ENCODE assay signal across 16 cellular contexts in genomic region chrX:147737690-147738089, GRCh38.
A peak's percentile ranks its signal among the peaks of the same experiment; 100 is the strongest.
DNase-seq lines count a peak whose midpoint lies in the region; ATAC-seq, FAIRE-seq and TF ChIP-seq lines count a peak whose summit lies in the region.
"Had no signal": no experiment of that assay in that cellular context is flagged by ENCODE, and none has a peak within 500 bp of the region (broad histone marks: within the 10 kb centered on the region; RNA-seq: fewer than 3 reads in every experiment).

No MANE protein-coding gene starts in this region.

- H3K27ac Mint-ChIP-seq in activated CD4-positive, alpha-beta T cell treated with anti-CD3 and anti-CD28 coated beads, Interleukin-2, amount 10 ng/mL, durations not matched to agents 24 days and 14 days: peak overlapping the region; percentile 91
- H3K27ac Mint-ChIP-seq in astrocyte (ENCODE audit: unreplicated experiment): no peak overlapping the region

- TF ChIP-seq CTCF in DND-41 (IDR thresholded peaks at IDR 0.05; ENCODE audit: borderline replicate concordance, extremely low read depth, low read length, poor library complexity, severe bottlenecking) (no peak), astrocyte (IDR thresholded peaks at IDR 0.05; ENCODE audit: insufficient read depth, low read depth, low read length) (no peak)

- peak overlapping the region in 1 of 2 experiments; percentile 35; a peak in 2 of 4 replicates for H3K4me3 ChIP-seq in DND-41 (ENCODE audit: low read depth in 1 of 2, low read length in 2 of 2)
- no peak overlapping the region for H3K4me3 ChIP-seq in astrocyte (ENCODE audit: insufficient read depth, low read depth, low read length)
- H3K4me3 ChIP-seq: SJCRH30 had no signal

- H3K79me2 ChIP-seq in DND-41 (ENCODE audit: insufficient read depth, low read length) (no peaks in the 10 kb centered on the region), astrocyte (ENCODE audit: insufficient read depth, low read length) (no peaks in the 10 kb centered on the region)

- peak overlapping the region; percentile 57 for H3K4me3 Mint-ChIP-seq in activated CD4-positive, alpha-beta T cell treated with anti-CD3 and anti-CD28 coated beads, Interleukin-2, amount 10 ng/mL, durations not matched to agents 24 days and 14 days
- no peak overlapping the region for H3K4me3 Mint-ChIP-seq in astrocyte (ENCODE audit: unreplicated experiment)

- no peak for DNase-seq in activated CD4-positive, alpha-beta T cell treated with anti-CD3 and anti-CD28 coated beads, Interleukin-2, amount 10 ng/mL, durations not matched to agents 24 days and 14 days
- no peak for DNase-seq in activated CD4-positive, alpha-beta T cell treated with anti-CD3 and anti-CD28 coated beads for 48 hours
- DNase-seq in DND-41 (no peak), OCI-M1 (lab: John Stamatoyannopoulos, UW) (peak; percentile 57), astrocyte (ENCODE audit: low read depth) (no peak), MV-4-11 (lab: John Stamatoyannopoulos, UW) (no peak)
- DNase-seq: CD4-positive, alpha-beta memory T cell; NCI-H1436 treated with DMSO at 0.1 percent for 48 hours; NCI-H2081; NCI-H524 treated with DMSO at 0.1 percent for 48 hours; SJCRH30 had no signal

- H3K36me3 Mint-ChIP-seq in activated CD4-positive, alpha-beta T cell treated with anti-CD3 and anti-CD28 coated beads, Interleukin-2, amount 10 ng/mL, durations not matched to agents 24 days and 14 days (ENCODE audit: low read depth): peaks cover 3% of the 10 kb centered on the region
- H3K36me3 Mint-ChIP-seq in astrocyte (ENCODE audit: low read depth, unreplicated experiment): no peaks in the 10 kb centered on the region
- H3K36me3 Mint-ChIP-seq: CD4-positive, alpha-beta memory T cell had no signal

- H3K27ac ChIP-seq in DND-41 (ENCODE audit: low read length) (peak overlapping the region; percentile 91), astrocyte (ENCODE audit: low read depth, low read length) (no peak overlapping the region)
- H3K27ac ChIP-seq: RWPE1, SJCRH30 had no signal

- peak overlapping the region; percentile 57 for H3K9ac ChIP-seq in DND-41 (ENCODE audit: low read depth, low read length)
- no peak overlapping the region for H3K9ac ChIP-seq in astrocyte (ENCODE audit: low read length)

- H3K9me3 ChIP-seq in DND-41 (ENCODE audit: insufficient read depth, low read length, severe bottlenecking): no peaks in the 10 kb centered on the region
- no peaks in the 10 kb centered on the region for H3K9me3 ChIP-seq in astrocyte (ENCODE audit: insufficient read depth, low read depth, low read length)
- H3K9me3 ChIP-seq: SJCRH30 had no signal

- FAIRE-seq in astrocyte (lab: Jason Lieb, UNC): peak; percentile 97
- FAIRE-seq: A204.1, H1 had no signal

- no peaks in the 10 kb centered on the region for H4K20me1 ChIP-seq in DND-41 (ENCODE audit: insufficient read depth, low read length)
- H4K20me1 ChIP-seq in astrocyte (ENCODE audit: insufficient read depth, low read length): no peaks in the 10 kb centered on the region

- peaks cover 27% of the 10 kb centered on the region for H3K4me1 Mint-ChIP-seq in activated CD4-positive, alpha-beta T cell treated with anti-CD3 and anti-CD28 coated beads, Interleukin-2, amount 10 ng/mL, durations not matched to agents 24 days and 14 days
- peaks cover 8% of the 10 kb centered on the region for H3K4me1 Mint-ChIP-seq in astrocyte (ENCODE audit: low read depth, unreplicated experiment)

- H3K4me1 ChIP-seq in DND-41 (ENCODE audit: insufficient read depth, low read length) (peaks cover 79% of the 10 kb centered on the region), astrocyte (ENCODE audit: insufficient read depth, low read length) (no peaks in the 10 kb centered on the region)
- H3K4me1 ChIP-seq: SJCRH30 had no signal

- peak; percentile 55 for ATAC-seq in DND-41 (ENCODE audit: insufficient read depth, low read depth)
- no peak for ATAC-seq in GM21381 (IDR thresholded peaks at IDR 0.05; ENCODE audit: unreplicated experiment)
- no peak for ATAC-seq in HG02678 (IDR thresholded peaks at IDR 0.05; ENCODE audit: unreplicated experiment)

- H3K27me3 ChIP-seq in DND-41 (ENCODE audit: insufficient read depth, low read length, poor library complexity) (no peaks in the 10 kb centered on the region), astrocyte (ENCODE audit: insufficient read depth, low read length) (no peaks in the 10 kb centered on the region)
- H3K27me3 ChIP-seq: SJCRH30 had no signal

- H2AFZ ChIP-seq in DND-41 (ENCODE audit: low read depth, low read length) (peak overlapping the region; percentile 27; the same call in 1 of the 2 replicates), astrocyte (ENCODE audit: low read depth, low read length) (no peak overlapping the region)

- H3K27me3 Mint-ChIP-seq in activated CD4-positive, alpha-beta T cell treated with anti-CD3 and anti-CD28 coated beads, Interleukin-2, amount 10 ng/mL, durations not matched to agents 24 days and 14 days: no peaks in the 10 kb centered on the region
- H3K27me3 Mint-ChIP-seq in astrocyte (ENCODE audit: low read depth, unreplicated experiment): no peaks in the 10 kb centered on the region
- H3K27me3 Mint-ChIP-seq: CD4-positive, alpha-beta memory T cell had no signal

- no peaks in the 10 kb centered on the region for H3K9me3 Mint-ChIP-seq in activated CD4-positive, alpha-beta T cell treated with anti-CD3 and anti-CD28 coated beads, Interleukin-2, amount 10 ng/mL, durations not matched to agents 24 days and 14 days
- peaks cover 1% of the 10 kb centered on the region for H3K9me3 Mint-ChIP-seq in astrocyte (ENCODE audit: unreplicated experiment)

- intact Hi-C loops in activated CD4-positive, alpha-beta T cell treated with anti-CD3 and anti-CD28 coated beads, Interleukin-2, amount 10 ng/mL, durations not matched to agents 24 days and 14 days (cut with micrococcal nuclease): loop anchor here (1.0 to 5.0 kb wide), 3 partner anchors 26 to 175 kb away; partner anchors contain the start of gene FMR1

- H3K36me3 ChIP-seq in DND-41 (ENCODE audit: insufficient read depth, low read length) (no peaks in the 10 kb centered on the region), astrocyte (ENCODE audit: insufficient read depth, low read length) (no peaks in the 10 kb centered on the region)
- H3K36me3 ChIP-seq: SJCRH30 had no signal

- peak overlapping the region; percentile 60 for H3K4me2 ChIP-seq in DND-41 (ENCODE audit: insufficient read depth, low read length)
- H3K4me2 ChIP-seq in astrocyte (ENCODE audit: low read length): no peak overlapping the region
